In genomic region chr20:43921227-43921780, GRCh38 we compare ENCODE assay signal across 16 cellular contexts. TPM values are rescaled to one million over a fixed set of nuclear protein-coding genes. Genes with fewer than 3 reads are reported as not detected.
DNase-seq lines count a peak whose midpoint lies in the region; ATAC-seq, FAIRE-seq and TF ChIP-seq lines count a peak whose summit lies in the region.
"Had no signal": no experiment of that assay in that cellular context is flagged by ENCODE, and none has a peak within 500 bp of the region (broad histone marks: within the 10 kb centered on the region; RNA-seq: fewer than 3 reads in every experiment).

No MANE protein-coding gene starts in this region.

- H2AK5ac ChIP-seq in neuronal stem cell (ENCODE audit: low read depth, low read length): no peak overlapping the region

- peak; percentile 40 for ATAC-seq in HG03175 (IDR thresholded peaks at IDR 0.05; ENCODE audit: unreplicated experiment)
- no peak for ATAC-seq in Panc1
- no peak for ATAC-seq in left ventricle myocardium superior

- H2BK15ac ChIP-seq in neuronal stem cell (ENCODE audit: low read length): no peak overlapping the region

- H3K4me1 ChIP-seq in Panc1 (ENCODE audit: control insufficient read depth, insufficient read depth, low read length) (peaks cover 78% of the 10 kb centered on the region), neuronal stem cell (ENCODE audit: control insufficient read depth in 2 of 2, insufficient read depth in 1 of 2, low read depth in 1 of 2, low read length in 2 of 2) (peaks cover 0 to 6% of the 10 kb centered on the region in 2 donors), kidney (ENCODE audit: control insufficient read depth in 1 of 2, insufficient read depth in 1 of 2, low read depth in 1 of 2, low read length in 2 of 2) (no peaks in the 10 kb centered on the region)

- H3K23ac ChIP-seq in neuronal stem cell (ENCODE audit: low read depth, low read length, poor library complexity): no peak overlapping the region

- POLR2A ChIA-PET in Panc1 (lab: Charles Lee): no interaction called here

- CTCF ChIA-PET in Panc1 (lab: Charles Lee): no interaction called here

- peak overlapping the region; percentile 42 for H3K14ac ChIP-seq in neuronal stem cell (ENCODE audit: low read length)

- H4K91ac ChIP-seq in neuronal stem cell (ENCODE audit: low read depth, low read length, poor library complexity): no peak overlapping the region

- in situ Hi-C loops in Panc1 (cut with HindIII; ENCODE audit: low pct_unique_long_range_greater_than_20kb, low sequenced_read_pairs): no loop called here

- no peak overlapping the region for H3K4me2 ChIP-seq in neuronal stem cell (ENCODE audit: insufficient read depth, low read length, poor library complexity, severe bottlenecking)
- H3K4me2 ChIP-seq: BLaER1 had no signal

- H3K27ac ChIP-seq in Panc1 (ENCODE audit: low read length) (peak overlapping the region; percentile 29), neuronal stem cell (replicated peaks; ENCODE audit: low read length) (no peak overlapping the region), kidney (ENCODE audit: low read depth in 2 of 2, low read length in 2 of 2) (no peak overlapping the region)
- H3K27ac ChIP-seq: BLaER1, RWPE1, SJSA1 had no signal

- no peak overlapping the region for H3K4ac ChIP-seq in neuronal stem cell (ENCODE audit: low read length)

- H3K9me3 ChIP-seq in Panc1 (ENCODE audit: control insufficient read depth, insufficient read depth, low read depth, low read length) (no peaks in the 10 kb centered on the region), neuronal stem cell (replicated peaks in 1 of 2; ENCODE audit: control insufficient read depth in 2 of 2, insufficient read depth in 1 of 2, low read depth in 1 of 2, low read length in 2 of 2) (no peaks in the 10 kb centered on the region), kidney (ENCODE audit: control insufficient read depth in 1 of 2, low read length in 2 of 2) (no peaks in the 10 kb centered on the region)
- H3K9me3 ChIP-seq: BLaER1, HAP-1, SJSA1 had no signal

- no peak overlapping the region for H3K4me3 ChIP-seq in Panc1 (ENCODE audit: low read depth in 2 of 2, low read length in 2 of 2)
- H3K4me3 ChIP-seq in neuronal stem cell (ENCODE audit: low read length in 2 of 2): no peak overlapping the region
- no peak overlapping the region for H3K4me3 ChIP-seq in kidney (ENCODE audit: low read length in 2 of 2)
- H3K4me3 ChIP-seq: BLaER1, HAP-1, SJSA1 had no signal

- intact Hi-C loops in Panc1 (cut with micrococcal nuclease; ENCODE audit: unreplicated experiment) (no loop called here), left ventricle myocardium superior (cut with micrococcal nuclease) (no loop called here), kidney (cut with DNase I) (no loop called here)

- DNase-seq in GM12891 (ENCODE audit: insufficient read length, low spot score) (no peak), Panc1 (ENCODE audit: low read depth, low spot score) (no peak), neuronal stem cell (ENCODE audit: low spot score) (no peak), left ventricle myocardium superior (no peak), kidney (no peak)
- DNase-seq in activated effector memory CD4-positive, alpha-beta T cell treated with anti-CD3 and anti-CD28 coated beads, Interleukin-2, amount 50 U/mL, for 16 hours: no peak
- DNase-seq: DMS153, Karpas-422, NCI-H1930, NCI-H2171, T1000 had no signal

- peak overlapping the region; percentile 13 for H3K9ac ChIP-seq in neuronal stem cell (ENCODE audit: low read depth, low read length, poor library complexity)
- H3K9ac ChIP-seq in kidney (ENCODE audit: low read length in 2 of 2): no peak overlapping the region
- H3K9ac ChIP-seq: BLaER1 had no signal

- no peak overlapping the region for H2BK12ac ChIP-seq in neuronal stem cell (ENCODE audit: low read length)

- H3K36me3 ChIP-seq in Panc1 (ENCODE audit: control insufficient read depth, insufficient read depth, low read length) (no peaks in the 10 kb centered on the region), neuronal stem cell (replicated peaks in 1 of 2; ENCODE audit: control insufficient read depth in 2 of 2, insufficient read depth in 2 of 2, low read length in 2 of 2) (no peaks in the 10 kb centered on the region), kidney (ENCODE audit: control insufficient read depth in 1 of 2, insufficient read depth in 2 of 2, low read length in 2 of 2) (no peaks in the 10 kb centered on the region)
- H3K36me3 ChIP-seq: BLaER1, HAP-1 had no signal

- no peak overlapping the region for H2BK5ac ChIP-seq in neuronal stem cell (ENCODE audit: low read length)

- H4K8ac ChIP-seq in neuronal stem cell (ENCODE audit: low read depth, low read length): no peak overlapping the region

- H3K18ac ChIP-seq in neuronal stem cell (ENCODE audit: low read length): no peak overlapping the region

- TF ChIP-seq POLR2A in GM12891 (IDR thresholded peaks at IDR 0.05; ENCODE audit: low read depth, low read length): no peak

- H3K27me3 ChIP-seq in Panc1 (ENCODE audit: control insufficient read depth, insufficient read depth, low read length) (no peaks in the 10 kb centered on the region), neuronal stem cell (ENCODE audit: control insufficient read depth in 3 of 3, insufficient read depth in 3 of 3, low read depth in 1 of 3, low read length in 3 of 3) (peaks cover 0 to 49% (median 10%) of the 10 kb centered on the region in 3 experiments)
- H3K27me3 ChIP-seq: SJSA1 had no signal

- no CpG with 5 or more reads among the region's 2 CpGs for WGBS in neuronal stem cell (ENCODE audit: extremely low coverage in 2 of 2, insufficient read length in 2 of 2, insufficient replicate concordance in 1 of 2), 2 donors

- FAIRE-seq in GM12891 (lab: Jason Lieb, UNC): peak; percentile 75
- FAIRE-seq in kidney (lab: Jason Lieb, UNC): no peak

- no peaks in the 10 kb centered on the region for H3K79me1 ChIP-seq in neuronal stem cell (ENCODE audit: low read depth, low read length)

- no peak overlapping the region for H2BK120ac ChIP-seq in neuronal stem cell (ENCODE audit: low read depth, low read length)

- BruUV-seq in Panc1 (replicated peaks; lab: Mats Ljungman, UMichigan): no TSS peak

- no peak overlapping the region for H2AFZ ChIP-seq in neuronal stem cell (ENCODE audit: low read length)

- TF ChIP-seq CTCF in Panc1 (IDR thresholded peaks at IDR 0.05): no peak
- no peak for TF ChIP-seq CTCF in kidney (IDR thresholded peaks at IDR 0.05; ENCODE audit: borderline replicate concordance, extremely low read depth, insufficient read depth)

TF ChIP-seq in GM12891, 5 proteins besides CTCF, POLR2A, EP300 and RAD21:
- TF ChIP-seq TAF1 (IDR thresholded peaks at IDR 0.05; ENCODE audit: low read depth, low read length) (no peak), SPI1 (IDR thresholded peaks at IDR 0.05; ENCODE audit: low read depth, low read length) (peak; percentile 45)

RNA-seq across cellular contexts. Expression of gene TOX2, which starts 6.7 kb away (rescaled TPM):
- polyA plus RNA-seq in GM12891 (2012; ENCODE audit: low read depth, missing spikeins): 41.6 TPM
- total RNA-seq in Panc1 (2021; ENCODE audit: unreplicated experiment): 85.4 TPM
- 137 TPM for polyA plus RNA-seq in Panc1 (2012; ENCODE audit: insufficient read length)
- polyA plus RNA-seq in neuronal stem cell (2013, experiment 1 of 2): 16.8 TPM
- 15.7 TPM for polyA plus RNA-seq in neuronal stem cell (2013, experiment 2 of 2)
- 0.47 TPM for total RNA-seq in left ventricle myocardium superior
- total RNA-seq in kidney: 5.9 TPM
- polyA plus RNA-seq in kidney (ENCODE audit: insufficient read depth, low read depth, low replicate concordance): 4.7 TPM

Comparison
In these comparisons a context has a peak if more than half of its experiments do, and no peak if none do; other contexts are left out.
1. RNA of gene TOX2, which starts 6.7 kb away (total RNA-seq): 85.4 TPM in Panc1 (single experiment); 5.9 TPM in kidney (single experiment) and 0.47 TPM in left ventricle myocardium superior (single experiment); every median in the first group is over 10 times any median in the second.